Comparison of ENCODE assay signal across 20 cellular contexts in the genomic region with DNA sequence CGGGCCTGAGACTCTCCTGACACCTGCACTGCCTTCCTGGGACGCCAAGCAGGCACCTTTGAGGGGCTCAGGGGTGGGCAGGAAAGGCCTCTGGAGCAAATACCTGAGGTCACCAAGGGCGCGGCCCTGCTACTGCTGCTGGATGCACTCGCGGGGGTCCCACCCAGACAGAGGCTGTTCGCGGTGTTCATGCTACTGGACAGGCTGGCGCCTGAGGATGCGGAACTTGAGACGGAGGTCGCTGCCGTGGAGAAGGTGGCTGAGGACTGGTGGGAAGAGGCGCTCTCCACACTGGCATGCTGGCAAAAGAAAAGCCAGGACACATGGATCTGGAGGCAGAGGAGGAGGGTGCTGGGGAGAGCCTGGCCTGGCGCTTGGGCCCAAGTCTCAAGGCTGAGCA.
DNase-seq lines count a peak whose midpoint lies in the region; ATAC-seq and TF ChIP-seq lines count a peak whose summit lies in the region.
"Had no signal": no experiment of that assay in that cellular context is flagged by ENCODE, and none has a peak within 500 bp of the region (broad histone marks: within the 10 kb centered on the region; RNA-seq: fewer than 3 reads in every experiment).

No MANE protein-coding gene starts in this region.

- no peaks in the 10 kb centered on the region for H3K27me3 ChIP-seq in naive thymus-derived CD4-positive, alpha-beta T cell (ENCODE audit: control insufficient read depth in 2 of 2, insufficient read depth in 2 of 2, low read length in 2 of 2)
- H3K27me3 ChIP-seq: BLaER1 treated with 17β-estradiol and CSF1 and Interleukin-3, amounts not matched to agents 10 nM and 100 nM had no signal

- H3K9me3 Mint-ChIP-seq in activated naive CD4-positive, alpha-beta T cell treated with anti-CD3 and anti-CD28 coated beads, Interleukin-2, amount 50 U/mL, for 72 hours: no peaks in the 10 kb centered on the region
- no peaks in the 10 kb centered on the region for H3K9me3 Mint-ChIP-seq in activated naive CD4-positive, alpha-beta T cell treated with anti-CD3 and anti-CD28 coated beads, Interleukin-2, amount 10 ng/mL, durations not matched to agents 7 days and 5 days
- H3K9me3 Mint-ChIP-seq in neural crest cell (no peaks in the 10 kb centered on the region), type B pancreatic cell (no peaks in the 10 kb centered on the region)
- H3K9me3 Mint-ChIP-seq in naive thymus-derived CD4-positive, alpha-beta T cell: no peaks in the 10 kb centered on the region
- H3K9me3 Mint-ChIP-seq: CD8-positive, alpha-beta T cell had no signal

- H3K4me3 Mint-ChIP-seq in activated naive CD4-positive, alpha-beta T cell treated with anti-CD3 and anti-CD28 coated beads, Interleukin-2, amount 10 ng/mL, durations not matched to agents 7 days and 5 days: no peak overlapping the region
- H3K4me3 Mint-ChIP-seq in neural crest cell (peak overlapping the region; percentile 56), type B pancreatic cell (no peak overlapping the region)
- no peak overlapping the region for H3K4me3 Mint-ChIP-seq in naive thymus-derived CD4-positive, alpha-beta T cell
- H3K4me3 Mint-ChIP-seq: CD8-positive, alpha-beta T cell had no signal

- CTCF ChIA-PET in activated naive CD4-positive, alpha-beta T cell treated with anti-CD3 and anti-CD28 coated beads, Interleukin-2, amount 10 ng/mL, durations not matched to agents 7 days and 5 days (lab: Charles Lee): interaction anchor here (4.4 kb wide), 1 partner anchor 146 kb away, joined by 35 read pairs; no protein-coding TSS in a partner anchor
- CTCF ChIA-PET in naive thymus-derived CD4-positive, alpha-beta T cell (lab: Charles Lee): no interaction called here

- no peak overlapping the region for H3K4me3 ChIP-seq in naive thymus-derived CD4-positive, alpha-beta T cell (ENCODE audit: low read length)
- H3K4me3 ChIP-seq: BLaER1 treated with 17β-estradiol and CSF1 and Interleukin-3, amounts not matched to agents 10 nM and 100 nM had no signal

- peaks cover 0 to 83% (median 9%) of the 10 kb centered on the region in 3 experiments for H3K36me3 ChIP-seq in naive thymus-derived CD4-positive, alpha-beta T cell (ENCODE audit: control insufficient read depth in 2 of 3, insufficient read depth in 3 of 3, low read length in 3 of 3)

- H3K27ac ChIP-seq in VCaP: 0 out of 2 replicates have a peak overlapping the region, but pooled peaks have one; percentile 46
- no peak overlapping the region for H3K27ac ChIP-seq in naive thymus-derived CD4-positive, alpha-beta T cell (ENCODE audit: low read depth, low read length)
- H3K27ac ChIP-seq: BLaER1 treated with 17β-estradiol and CSF1 and Interleukin-3, amounts not matched to agents 10 nM and 100 nM had no signal

- DNase-seq in activated naive CD4-positive, alpha-beta T cell treated with anti-CD3 and anti-CD28 coated beads, Interleukin-2, amount 50 U/mL, for 72 hours (ENCODE audit: low spot score in 2 of 2): no peak
- DNase-seq in activated naive CD4-positive, alpha-beta T cell treated with anti-CD3 and anti-CD28 coated beads, Interleukin-2, amount 10 ng/mL, durations not matched to agents 7 days and 5 days: no peak
- DNase-seq in neural crest cell (ENCODE audit: low read depth, low spot score) (no peak), type B pancreatic cell (ENCODE audit: extremely low spot score, unreplicated experiment) (no peak)
- DNase-seq in naive thymus-derived CD4-positive, alpha-beta T cell: no peak
- DNase-seq: 8988T, Calu3, DMS153, IMR-90, NCI-H1105, NCI-H146, NCI-H2029, NCI-H226, NCI-H524 treated with DMSO at 0.1 percent for 48 hours, NCI-H82 had no signal

- H3K4me1 ChIP-seq in naive thymus-derived CD4-positive, alpha-beta T cell (ENCODE audit: control insufficient read depth in 2 of 2, insufficient read depth in 2 of 2, low read length in 2 of 2): no peaks in the 10 kb centered on the region

- no peaks in the 10 kb centered on the region for H3K27me3 Mint-ChIP-seq in activated naive CD4-positive, alpha-beta T cell treated with anti-CD3 and anti-CD28 coated beads, Interleukin-2, amount 10 ng/mL, durations not matched to agents 7 days and 5 days
- H3K27me3 Mint-ChIP-seq in neural crest cell (ENCODE audit: low read depth): no peaks in the 10 kb centered on the region
- H3K27me3 Mint-ChIP-seq in type B pancreatic cell: no peaks in the 10 kb centered on the region
- no peaks in the 10 kb centered on the region for H3K27me3 Mint-ChIP-seq in naive thymus-derived CD4-positive, alpha-beta T cell

- no peak for ATAC-seq in activated naive CD4-positive, alpha-beta T cell treated with anti-CD3 and anti-CD28 coated beads, Interleukin-2, amount 50 U/mL, for 72 hours
- ATAC-seq in GM21528 (IDR thresholded peaks at IDR 0.05; ENCODE audit: low FRiP score, unreplicated experiment): no peak
- ATAC-seq in naive thymus-derived CD4-positive, alpha-beta T cell: no peak
- ATAC-seq: CD8-positive, alpha-beta T cell; Panc1 had no signal

- no peaks in the 10 kb centered on the region for H3K4me1 Mint-ChIP-seq in activated naive CD4-positive, alpha-beta T cell treated with anti-CD3 and anti-CD28 coated beads, Interleukin-2, amount 10 ng/mL, durations not matched to agents 7 days and 5 days
- H3K4me1 Mint-ChIP-seq in neural crest cell (no peaks in the 10 kb centered on the region), type B pancreatic cell (ENCODE audit: unreplicated experiment) (no peaks in the 10 kb centered on the region)
- H3K4me1 Mint-ChIP-seq in naive thymus-derived CD4-positive, alpha-beta T cell: peaks cover 0 to 2% (median 0%) of the 10 kb centered on the region in 7 donors

- no peaks in the 10 kb centered on the region for H3K9me3 ChIP-seq in naive thymus-derived CD4-positive, alpha-beta T cell (ENCODE audit: control insufficient read depth in 2 of 3, low read length in 3 of 3)
- H3K9me3 ChIP-seq: BLaER1 treated with 17β-estradiol and CSF1 and Interleukin-3, amounts not matched to agents 10 nM and 100 nM had no signal

- intact Hi-C loops in naive thymus-derived CD4-positive, alpha-beta T cell (cut with micrococcal nuclease): loop anchor here in 1 of 2 donors (5.0 kb wide), 1 partner anchor 145 kb away; no protein-coding TSS in a partner anchor

- POLR2A ChIA-PET in naive thymus-derived CD4-positive, alpha-beta T cell (lab: Charles Lee): no interaction called here

- H3K27ac Mint-ChIP-seq in activated naive CD4-positive, alpha-beta T cell treated with anti-CD3 and anti-CD28 coated beads, Interleukin-2, amount 50 U/mL, for 72 hours: peak overlapping the region; percentile 57 to 90
- H3K27ac Mint-ChIP-seq in activated naive CD4-positive, alpha-beta T cell treated with anti-CD3 and anti-CD28 coated beads, Interleukin-2, amount 10 ng/mL, durations not matched to agents 7 days and 5 days: no peak overlapping the region
- H3K27ac Mint-ChIP-seq in neural crest cell (ENCODE audit: unreplicated experiment) (peak overlapping the region; percentile 89), type B pancreatic cell (peak overlapping the region; percentile 31)
- peak overlapping the region in 2 of 9 donors; percentile 40 to 47 for H3K27ac Mint-ChIP-seq in naive thymus-derived CD4-positive, alpha-beta T cell
- H3K27ac Mint-ChIP-seq: CD8-positive, alpha-beta T cell had no signal

- H3K36me3 Mint-ChIP-seq in activated naive CD4-positive, alpha-beta T cell treated with anti-CD3 and anti-CD28 coated beads, Interleukin-2, amount 50 U/mL, for 72 hours: peaks cover 6 to 7% of the 10 kb centered on the region in 2 donors
- H3K36me3 Mint-ChIP-seq in activated naive CD4-positive, alpha-beta T cell treated with anti-CD3 and anti-CD28 coated beads, Interleukin-2, amount 10 ng/mL, durations not matched to agents 7 days and 5 days: peaks cover 58% of the 10 kb centered on the region
- H3K36me3 Mint-ChIP-seq in neural crest cell (ENCODE audit: low read depth): peaks cover 23% of the 10 kb centered on the region
- H3K36me3 Mint-ChIP-seq in type B pancreatic cell: peaks cover 16% of the 10 kb centered on the region
- H3K36me3 Mint-ChIP-seq in naive thymus-derived CD4-positive, alpha-beta T cell: peaks cover 12 to 54% (median 15%) of the 10 kb centered on the region in 5 donors

- TF ChIP-seq CTCF in VCaP (conservative IDR thresholded peaks at IDR 0.05) (no peak), neural crest cell (conservative IDR thresholded peaks at IDR 0.05) (no peak), type B pancreatic cell (conservative IDR thresholded peaks at IDR 0.05) (no peak)
